In the genomic region with DNA sequence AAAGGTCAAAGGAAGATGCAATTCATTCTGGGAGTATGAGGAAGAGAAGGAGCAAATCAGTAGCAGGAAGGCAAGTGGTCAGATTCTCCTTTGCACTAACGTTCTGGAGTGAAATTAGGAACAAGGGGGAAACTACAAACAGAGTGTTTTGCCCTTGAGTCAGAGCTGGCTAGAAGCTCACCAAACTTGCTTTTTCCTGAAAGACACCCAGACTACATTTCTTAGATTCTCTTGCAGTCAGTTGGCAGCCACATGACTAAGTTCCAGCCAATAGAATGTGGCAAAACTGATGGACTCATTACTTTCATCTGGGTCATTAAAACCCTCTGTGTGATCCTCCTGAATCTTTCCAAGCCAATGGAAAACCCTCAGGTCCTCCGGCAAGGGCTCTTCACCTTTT, we compare ENCODE assay signal across 19 cellular contexts. TPM values are rescaled to one million over a fixed set of nuclear protein-coding genes. Genes with fewer than 3 reads are reported as not detected.
DNase-seq lines count a peak whose midpoint lies in the region; ATAC-seq, FAIRE-seq and TF ChIP-seq lines count a peak whose summit lies in the region.
"Had no signal": no experiment of that assay in that cellular context is flagged by ENCODE, and none has a peak within 500 bp of the region (broad histone marks: within the 10 kb centered on the region; RNA-seq: fewer than 3 reads in every experiment).

No MANE protein-coding gene starts in this region.

- dilution Hi-C loops in mammary epithelial cell (cut with HindIII; ENCODE audit: low sequenced_read_pairs) = no loop called here

- H3K9ac ChIP-seq in mammary epithelial cell (ENCODE audit: insufficient read depth, low read length) = no peak overlapping the region
- no peak overlapping the region for H3K9ac ChIP-seq in PC-3 (ENCODE audit: low read length)

- H3K4me3 ChIP-seq in mammary epithelial cell (replicated peaks in 1 of 3; ENCODE audit: insufficient read depth in 1 of 3, low read depth in 2 of 3, low read length in 3 of 3) = no peak overlapping the region
- H3K4me3 ChIP-seq in breast epithelium = no peak overlapping the region
- no peak overlapping the region for H3K4me3 ChIP-seq in PC-3 (ENCODE audit: low read length)
- H3K4me3 ChIP-seq in right lobe of liver = no peak overlapping the region
- H3K4me3 ChIP-seq: K562, SK-N-MC had no signal

- intact Hi-C loops in mammary epithelial cell (cut with micrococcal nuclease) = no loop called here
- intact Hi-C loops in breast epithelium (cut with DNase I; ENCODE audit: low total_unique reads) = no loop called here
- intact Hi-C loops in PC-3 (cut with micrococcal nuclease) = no loop called here
- intact Hi-C loops in right lobe of liver (cut with DNase I) = no loop called here

- no peak overlapping the region for H3K27ac Mint-ChIP-seq in natural killer cell treated with Interleukin-12 subunit alpha and Interleukin-12 subunit beta and Interleukin-15 and Interleukin-18, amount 100 ng/mL, for 72 hours
- H3K27ac Mint-ChIP-seq: CD4-positive, alpha-beta T cell had no signal

- no peak overlapping the region for H3K4me3 Mint-ChIP-seq in natural killer cell treated with Interleukin-12 subunit alpha and Interleukin-12 subunit beta and Interleukin-15 and Interleukin-18, amount 100 ng/mL, for 72 hours
- H3K4me3 Mint-ChIP-seq: CD4-positive, alpha-beta T cell had no signal

- TF ChIP-seq POLR2A in breast epithelium (IDR thresholded peaks at IDR 0.05) = no peak
- TF ChIP-seq POLR2A in GM12891 (IDR thresholded peaks at IDR 0.05; ENCODE audit: low read depth, low read length) = no peak
- no peak for TF ChIP-seq POLR2A in right lobe of liver (IDR thresholded peaks at IDR 0.05)

- DNase-seq in mammary epithelial cell (peak; percentile 9), breast epithelium (ENCODE audit: low spot score in 2 of 2) (no peak), PC-3 (peak; percentile 54), fibroblast of peridontal ligament (ENCODE audit: extremely low read depth) (peak; percentile 78), GM12891 (ENCODE audit: insufficient read length, low spot score) (no peak), HEK293T (ENCODE audit: extremely low spot score) (no peak), right lobe of liver (no peak)
- DNase-seq in natural killer cell treated with Interleukin-12 subunit alpha and Interleukin-12 subunit beta and Interleukin-15 and Interleukin-18, amount 100 ng/mL, for 72 hours (ENCODE audit: low spot score) = no peak
- DNase-seq: 8988T; AML-193; Calu3; CD4-positive, alpha-beta T cell; DMS79 treated with DMSO at 0.1 percent for 48 hours; NCI-H2227 treated with DMSO at 0.1 percent for 48 hours; NCI-H69 had no signal

- no peak overlapping the region for H2AFZ ChIP-seq in mammary epithelial cell (ENCODE audit: low read depth, low read length)
- H2AFZ ChIP-seq in PC-3 (ENCODE audit: low read length) = no peak overlapping the region

- CTCF ChIA-PET in mammary epithelial cell (lab: Charles Lee; ENCODE audit: low non-redundant PET) (no interaction called here), PC-3 (lab: Charles Lee) (no interaction called here), HEK293T (lab: Yijun Ruan, JAX) (no interaction called here)

- H3K27me3 ChIP-seq in mammary epithelial cell (ENCODE audit: insufficient read depth, low read length) (no peaks in the 10 kb centered on the region), breast epithelium (peaks cover 0 to 52% of the 10 kb centered on the region in 2 donors), PC-3 (ENCODE audit: low read length) (no peaks in the 10 kb centered on the region; the same call in 1 of the 2 replicates), right lobe of liver (no peaks in the 10 kb centered on the region)

- no peaks in the 10 kb centered on the region for H3K36me3 Mint-ChIP-seq in natural killer cell treated with Interleukin-12 subunit alpha and Interleukin-12 subunit beta and Interleukin-15 and Interleukin-18, amount 100 ng/mL, for 72 hours

- H3K27ac ChIP-seq in mammary epithelial cell (ENCODE audit: insufficient read depth, low read depth, low read length) (no peak overlapping the region), breast epithelium (no peak overlapping the region), PC-3 (ENCODE audit: low read length) (no peak overlapping the region), right lobe of liver (no peak overlapping the region)
- H3K27ac ChIP-seq: SK-N-MC had no signal

- 50% methylated on average over 2 of the region's 2 CpGs for WGBS in mammary epithelial cell (ENCODE audit: low coverage, missing lambda C conversion rate)
- WGBS in right lobe of liver (ENCODE audit: insufficient coverage, low coverage, low lambda C conversion rate, missing lambda C conversion rate) = 49% methylated on average over 2 of the region's 2 CpGs

- TF ChIP-seq CTCF in mammary epithelial cell (conservative IDR thresholded peaks at IDR 0.05 in 1 of 2, IDR thresholded peaks at IDR 0.05 in 1 of 2; ENCODE audit: extremely low read depth in 1 of 2, insufficient read depth in 1 of 2, low read depth in 1 of 2, low read length in 2 of 2) = no peak
- TF ChIP-seq CTCF in breast epithelium (IDR thresholded peaks at IDR 0.05) = no peak
- no peak for TF ChIP-seq CTCF in PC-3 (conservative IDR thresholded peaks at IDR 0.05; ENCODE audit: low read depth, low read length)
- no peak for TF ChIP-seq CTCF in right lobe of liver (IDR thresholded peaks at IDR 0.05)

- POLR2A ChIA-PET in PC-3 (lab: Charles Lee; ENCODE audit: unreplicated experiment) (no interaction called here), HEK293T (lab: Yijun Ruan, JAX) (no interaction called here)

- H3K79me2 ChIP-seq in mammary epithelial cell (ENCODE audit: insufficient read depth, low read length) (no peaks in the 10 kb centered on the region), PC-3 (ENCODE audit: low read length) (no peaks in the 10 kb centered on the region)

- no peaks in the 10 kb centered on the region for H3F3A ChIP-seq in PC-3 (ENCODE audit: low read length, unreplicated experiment)

- no peaks in the 10 kb centered on the region for H3K9me3 ChIP-seq in mammary epithelial cell (replicated peaks; ENCODE audit: insufficient read depth, low read length)
- H3K9me3 ChIP-seq in breast epithelium = no peaks in the 10 kb centered on the region
- H3K9me3 ChIP-seq in PC-3 (ENCODE audit: low read length) = no peaks in the 10 kb centered on the region
- no peaks in the 10 kb centered on the region for H3K9me3 ChIP-seq in right lobe of liver

- H3K27me3 Mint-ChIP-seq in natural killer cell treated with Interleukin-12 subunit alpha and Interleukin-12 subunit beta and Interleukin-15 and Interleukin-18, amount 100 ng/mL, for 72 hours = peaks cover 32 to 53% of the 10 kb centered on the region in 2 donors

- H3K4me1 ChIP-seq in mammary epithelial cell (ENCODE audit: insufficient read depth, low read length) (no peaks in the 10 kb centered on the region), breast epithelium (no peaks in the 10 kb centered on the region), PC-3 (ENCODE audit: insufficient read depth, low read length) (no peaks in the 10 kb centered on the region), right lobe of liver (peaks cover 0 to 8% (median 0%) of the 10 kb centered on the region in 4 donors)

- in situ Hi-C loops in mammary epithelial cell (cut with MboI; ENCODE audit: low sequenced_read_pairs in 2 of 2) = loop anchor here (25.0 kb wide), 2 partner anchors 631 to 1131 kb away; no protein-coding TSS in a partner anchor

- H3K9me2 ChIP-seq in PC-3 (replicated peaks; ENCODE audit: low read length) = no peaks in the 10 kb centered on the region

- ATAC-seq in PC-3 (no peak), right lobe of liver (no peak)
- no peak for ATAC-seq in natural killer cell treated with Interleukin-12 subunit alpha and Interleukin-12 subunit beta and Interleukin-15 and Interleukin-18, amount 100 ng/mL, for 72 hours
- ATAC-seq: HCT116, K562, Right ventricle myocardium inferior had no signal

- no peaks in the 10 kb centered on the region for H3K4me1 Mint-ChIP-seq in natural killer cell treated with Interleukin-12 subunit alpha and Interleukin-12 subunit beta and Interleukin-15 and Interleukin-18, amount 100 ng/mL, for 72 hours (ENCODE audit: low read depth in 2 of 2)

- BruUV-seq in mammary epithelial cell (replicated peaks; lab: Mats Ljungman, UMichigan) (no TSS peak), PC-3 (replicated peaks; lab: Mats Ljungman, UMichigan) (no TSS peak)

- no peaks in the 10 kb centered on the region for H3K36me3 ChIP-seq in mammary epithelial cell (ENCODE audit: insufficient read depth, low read length)
- H3K36me3 ChIP-seq in breast epithelium = no peaks in the 10 kb centered on the region
- H3K36me3 ChIP-seq in PC-3 (ENCODE audit: low read depth, low read length) = no peaks in the 10 kb centered on the region
- no peaks in the 10 kb centered on the region for H3K36me3 ChIP-seq in right lobe of liver

- H3K4me2 ChIP-seq in mammary epithelial cell (ENCODE audit: insufficient read depth, low read depth, low read length) (no peak overlapping the region), PC-3 (ENCODE audit: low read length) (no peak overlapping the region)

- FAIRE-seq in GM12891 (lab: Jason Lieb, UNC) = no peak
- FAIRE-seq: K562 had no signal

- no peaks in the 10 kb centered on the region for H3K9me3 Mint-ChIP-seq in natural killer cell treated with Interleukin-12 subunit alpha and Interleukin-12 subunit beta and Interleukin-15 and Interleukin-18, amount 100 ng/mL, for 72 hours
- H3K9me3 Mint-ChIP-seq: CD4-positive, alpha-beta T cell had no signal

- H4K20me1 ChIP-seq in mammary epithelial cell (ENCODE audit: insufficient read depth, low read length) (no peaks in the 10 kb centered on the region), PC-3 (ENCODE audit: low read length) (no peaks in the 10 kb centered on the region)

TF ChIP-seq in GM12891, 5 proteins besides CTCF, POLR2A, EP300 and RAD21 (continues in another document):
- TF ChIP-seq SPI1 (IDR thresholded peaks at IDR 0.05; ENCODE audit: low read depth, low read length) (no peak), POU2F2 (IDR thresholded peaks at IDR 0.05; ENCODE audit: low read depth, low read length) (no peak)

TF ChIP-seq in HEK293T, 16 proteins besides CTCF, POLR2A, EP300 and RAD21 (continues in another document):
- TF ChIP-seq FOXM1 (IDR thresholded peaks at IDR 0.05; ENCODE audit: borderline replicate concordance) (no peak), LEF1 (IDR thresholded peaks at IDR 0.05; ENCODE audit: borderline replicate concordance) (no peak), TARDBP (IDR thresholded peaks at IDR 0.05) (no peak)

RNA-seq across cellular contexts. Expression of gene DLX5, which starts 18.6 kb away (rescaled TPM):
- total RNA-seq in mammary epithelial cell (under 1 TPM; 0.21 to 0.33 TPM), breast epithelium (not detected), PC-3 (2014; rRNA removed) (0.15 and 0.23 TPM in 2 replicates), right lobe of liver (not detected)
- polyA plus RNA-seq in mammary epithelial cell = 0.07 TPM
- polyA minus RNA-seq in mammary epithelial cell = not detected
- polyA plus RNA-seq in GM12891 (2012; ENCODE audit: low read depth, missing spikeins) = not detected
- total RNA-seq in natural killer cell treated with Interleukin-12 subunit alpha and Interleukin-12 subunit beta and Interleukin-15 and Interleukin-18, amount 100 ng/mL, for 72 hours = not detected
- total RNA-seq: Calu3; CD4-positive, alpha-beta T cell; K562; Right ventricle myocardium inferior had no signal
- polyA plus RNA-seq: K562 had no signal

RNA-seq across cellular contexts. Expression of gene DLX6, which starts 37.9 kb away (rescaled TPM):
- total RNA-seq in mammary epithelial cell (not detected), breast epithelium (under 1 TPM in 1 of 3 donors, not detected in 2; under 0.01 TPM), PC-3 (2014; rRNA removed) (not detected in 2 replicates), right lobe of liver (not detected)
- polyA plus RNA-seq in mammary epithelial cell = not detected
- not detected for polyA minus RNA-seq in mammary epithelial cell
- polyA plus RNA-seq in GM12891 (2012; ENCODE audit: low read depth, missing spikeins) = not detected
- not detected for total RNA-seq in natural killer cell treated with Interleukin-12 subunit alpha and Interleukin-12 subunit beta and Interleukin-15 and Interleukin-18, amount 100 ng/mL, for 72 hours
- total RNA-seq: CD4-positive, alpha-beta T cell; K562; Right ventricle myocardium inferior had no signal
- polyA plus RNA-seq: K562 had no signal

Comparison
In these comparisons a context has a peak if more than half of its experiments do, and no peak if none do; other contexts are left out.
1. DNase-seq: peak in mammary epithelial cell (single experiment), PC-3 (single experiment) and fibroblast of peridontal ligament (single experiment); none in breast epithelium (0 of 2), GM12891 (single experiment), natural killer cell treated with Interleukin-12 subunit alpha and Interleukin-12 subunit beta and Interleukin-15 and Interleukin-18, amount 100 ng/mL, for 72 hours (single experiment), HEK293T (single experiment) and right lobe of liver (0 of 3).